ENCODE assay signal across 22 cellular contexts in genomic region chr5:104297076-104297475, GRCh38.
DNase-seq lines count a peak whose midpoint lies in the region; ATAC-seq and TF ChIP-seq lines count a peak whose summit lies in the region.
"Had no signal": no experiment of that assay in that cellular context is flagged by ENCODE, and none has a peak within 500 bp of the region (broad histone marks: within the 10 kb centered on the region; RNA-seq: fewer than 3 reads in every experiment).

No MANE protein-coding gene starts in this region.

- peak; percentile 63; the same call in 1 of the 2 replicates for ATAC-seq in HCT116
- ATAC-seq in right lobe of liver, result no peak
- ATAC-seq: activated CD8-positive, alpha-beta T cell treated with anti-CD3 and anti-CD28 coated beads, Interleukin-2, amount 10 ng/mL, durations not matched to agents 7 days and 5 days; gastroesophageal sphincter; natural killer cell treated with Interleukin-12 subunit alpha and Interleukin-12 subunit beta and Interleukin-15 and Interleukin-18, amount 100 ng/mL, for 72 hours; upper lobe of right lung had no signal

- H3K9me3 ChIP-seq in HCT116 (ENCODE audit: control insufficient read depth in 1 of 2, insufficient read depth in 1 of 2, low read depth in 1 of 2, low read length in 2 of 2) (no peaks in the 10 kb centered on the region), smooth muscle cell (replicated peaks; ENCODE audit: low read depth) (no peaks in the 10 kb centered on the region), right lobe of liver (no peaks in the 10 kb centered on the region), Peyer's patch (no peaks in the 10 kb centered on the region)
- H3K9me3 ChIP-seq: BLaER1 treated with 17β-estradiol and CSF1 and Interleukin-3, amounts not matched to agents 10 nM and 100 nM; gastroesophageal sphincter; upper lobe of right lung had no signal

- H3K36me3 ChIP-seq in HCT116 (ENCODE audit: control insufficient read depth in 1 of 2, insufficient read depth in 2 of 2, low read length in 2 of 2) (no peaks in the 10 kb centered on the region), smooth muscle cell (ENCODE audit: low read depth) (no peaks in the 10 kb centered on the region), right lobe of liver (no peaks in the 10 kb centered on the region), Peyer's patch (no peaks in the 10 kb centered on the region)
- H3K36me3 ChIP-seq: BLaER1 treated with 17β-estradiol and CSF1 and Interleukin-3, amounts not matched to agents 10 nM and 100 nM; gastroesophageal sphincter; upper lobe of right lung had no signal

- intact Hi-C loops in HCT116 (cut with micrococcal nuclease), result no loop called here
- intact Hi-C loops in right lobe of liver (cut with DNase I), result no loop called here

- DNase-seq in HCT116 (ENCODE audit: low read depth, low spot score), result peak; percentile 3
- peak; percentile 11 for DNase-seq in glomerular visceral epithelial cell (ENCODE audit: extremely low spot score)
- no peak for DNase-seq in smooth muscle cell (lab: John Stamatoyannopoulos, UW; ENCODE audit: unreplicated experiment)
- no peak for DNase-seq in COLO829 (ENCODE audit: low spot score)
- no peak for DNase-seq in right lobe of liver
- no peak for DNase-seq in Peyer's patch
- no peak for DNase-seq in NCI-H2196 treated with DMSO at 0.1 percent for 48 hours (lab: John Stamatoyannopoulos, UW; ENCODE audit: unreplicated experiment)
- DNase-seq: activated CD4-positive, CD25-positive, alpha-beta regulatory T cell; activated CD8-positive, alpha-beta T cell treated with anti-CD3 and anti-CD28 coated beads, Interleukin-2, amount 10 ng/mL, durations not matched to agents 7 days and 5 days; activated naive CD4-positive, alpha-beta T cell treated with anti-CD3 and anti-CD28 coated beads, Interleukin-2, amount 10 ng/mL, durations not matched to agents 7 days and 5 days; activated T-cell treated with anti-CD3 and anti-CD28 coated beads, Interleukin-2, amount 50 U/mL, for 48 hours; NCI-H1105; NCI-H526; stimulated activated CD4-positive, alpha-beta T cell treated with anti-CD3 and anti-CD28 coated beads, Interleukin-4, amount 100 ng/mL, for 4 hours; upper lobe of right lung had no signal

- H4K20me1 ChIP-seq in HCT116 (ENCODE audit: insufficient read depth) (no peaks in the 10 kb centered on the region), smooth muscle cell (ENCODE audit: low read depth) (no peaks in the 10 kb centered on the region)
- H4K20me1 ChIP-seq: BLaER1 treated with 17β-estradiol and CSF1 and Interleukin-3, amounts not matched to agents 10 nM and 100 nM had no signal

- no TSS peak for BruUV-seq in HCT116 (replicated peaks; lab: Mats Ljungman, UMichigan)

- CTCF ChIA-PET in HCT116 (lab: Charles Lee), result no interaction called here

- H3K27ac ChIP-seq in HCT116 (ENCODE audit: low read depth, low read length) (no peak overlapping the region), VCaP (peak overlapping the region; percentile 79), smooth muscle cell (ENCODE audit: low read depth) (peak overlapping the region; percentile 21), right lobe of liver (no peak overlapping the region), Peyer's patch (no peak overlapping the region)
- H3K27ac ChIP-seq: BLaER1 treated with 17β-estradiol and CSF1 and Interleukin-3, amounts not matched to agents 10 nM and 100 nM; coronary artery; epithelial cell of prostate; gastroesophageal sphincter; KMS-11; upper lobe of right lung had no signal

- H3K9me2 ChIP-seq in HCT116 (ENCODE audit: insufficient read depth), result no peaks in the 10 kb centered on the region

- TF ChIP-seq RAD21 in HCT116 (IDR thresholded peaks at IDR 0.05; ENCODE audit: low read depth), result no peak

- H3K4me1 ChIP-seq in HCT116 (ENCODE audit: control insufficient read depth in 1 of 2, insufficient read depth in 2 of 2, low read length in 2 of 2), result peaks cover 6 to 15% of the 10 kb centered on the region in 2 experiments
- no peaks in the 10 kb centered on the region for H3K4me1 ChIP-seq in smooth muscle cell (ENCODE audit: low read depth)
- no peaks in the 10 kb centered on the region for H3K4me1 ChIP-seq in right lobe of liver
- no peaks in the 10 kb centered on the region for H3K4me1 ChIP-seq in Peyer's patch
- H3K4me1 ChIP-seq: BLaER1 treated with 17β-estradiol and CSF1 and Interleukin-3, amounts not matched to agents 10 nM and 100 nM; gastroesophageal sphincter; upper lobe of right lung had no signal

- POLR2A ChIA-PET in HCT116 (lab: Charles Lee), result no interaction called here

- H3K4me3 ChIP-seq in HCT116 (replicated peaks in 1 of 2; ENCODE audit: low read depth in 1 of 2, low read length in 2 of 2) (no peak overlapping the region), smooth muscle cell (no peak overlapping the region), right lobe of liver (no peak overlapping the region), Peyer's patch (no peak overlapping the region)
- H3K4me3 ChIP-seq: BLaER1 treated with 17β-estradiol and CSF1 and Interleukin-3, amounts not matched to agents 10 nM and 100 nM; coronary artery; gastroesophageal sphincter; upper lobe of right lung had no signal

- RAD21 ChIA-PET in HCT116 (lab: Charles Lee; ENCODE audit: low non-redundant PET in 1 of 2, low total read pairs in 2 of 2, uncharacterized antibody in 2 of 2, unreplicated experiment in 2 of 2), result no interaction called here

- 14% methylated on average over 1 of the region's 1 CpG for WGBS in smooth muscle cell (ENCODE audit: low lambda C conversion rate)
- WGBS in right lobe of liver (ENCODE audit: insufficient coverage, low coverage, low lambda C conversion rate, missing lambda C conversion rate), result 21% methylated on average over 1 of the region's 1 CpG

- TF ChIP-seq CTCF in HCT116 (IDR thresholded peaks at IDR 0.05 in 2 of 3, conservative IDR thresholded peaks at IDR 0.05 in 1 of 3; ENCODE audit: borderline replicate concordance in 1 of 3, insufficient read depth in 1 of 3, low read depth in 2 of 3, low read length in 2 of 3), result no peak
- no peak for TF ChIP-seq CTCF in VCaP (conservative IDR thresholded peaks at IDR 0.05)
- no peak for TF ChIP-seq CTCF in smooth muscle cell (IDR thresholded peaks at IDR 0.05; ENCODE audit: borderline replicate concordance, insufficient read depth, poor library complexity, severe bottlenecking)
- TF ChIP-seq CTCF in right lobe of liver (IDR thresholded peaks at IDR 0.05), result no peak
- TF ChIP-seq CTCF in Peyer's patch (IDR thresholded peaks at IDR 0.05), result no peak

- H3K27me3 ChIP-seq in HCT116 (ENCODE audit: insufficient read depth, low read length), result no peaks in the 10 kb centered on the region
- no peaks in the 10 kb centered on the region for H3K27me3 ChIP-seq in smooth muscle cell (ENCODE audit: low read depth)
- H3K27me3 ChIP-seq in right lobe of liver, result no peaks in the 10 kb centered on the region
- H3K27me3 ChIP-seq in Peyer's patch, result no peaks in the 10 kb centered on the region
- H3K27me3 ChIP-seq: BLaER1 treated with 17β-estradiol and CSF1 and Interleukin-3, amounts not matched to agents 10 nM and 100 nM; gastroesophageal sphincter; upper lobe of right lung had no signal

- TF ChIP-seq POLR2A in HCT116 (IDR thresholded peaks at IDR 0.05; ENCODE audit: borderline replicate concordance, extremely low read depth, insufficient read depth, insufficient read length) (no peak), right lobe of liver (IDR thresholded peaks at IDR 0.05) (no peak), Peyer's patch (IDR thresholded peaks at IDR 0.05) (no peak)

- H3K9ac ChIP-seq in HCT116 (ENCODE audit: low read length) (no peak overlapping the region), smooth muscle cell (ENCODE audit: low read depth) (no peak overlapping the region)
- H3K9ac ChIP-seq: BLaER1 treated with 17β-estradiol and CSF1 and Interleukin-3, amounts not matched to agents 10 nM and 100 nM; KMS-11 had no signal

- H3K4me2 ChIP-seq in HCT116 (ENCODE audit: low read length), result peak overlapping the region; percentile 48
- peak overlapping the region; percentile 7 for H3K4me2 ChIP-seq in smooth muscle cell
- H3K4me2 ChIP-seq: BLaER1 treated with 17β-estradiol and CSF1 and Interleukin-3, amounts not matched to agents 10 nM and 100 nM; KMS-11 had no signal

- H3F3A ChIP-seq in smooth muscle cell (ENCODE audit: low read depth), result no peaks in the 10 kb centered on the region

- H2AFZ ChIP-seq in HCT116 (ENCODE audit: low read depth, low read length, poor library complexity, severe bottlenecking) (no peak overlapping the region), smooth muscle cell (ENCODE audit: low read depth) (no peak overlapping the region)

- no peaks in the 10 kb centered on the region for H3K79me2 ChIP-seq in HCT116 (ENCODE audit: insufficient read depth, low read length)
- no peaks in the 10 kb centered on the region for H3K79me2 ChIP-seq in smooth muscle cell (ENCODE audit: low read depth)

TF ChIP-seq in HCT116, 20 proteins besides CTCF, POLR2A, EP300 and RAD21 (continues in another document):
- no peak for TF ChIP-seq CEBPB (IDR thresholded peaks at IDR 0.05; ENCODE audit: low read depth)
- TF ChIP-seq, protein P1, sequence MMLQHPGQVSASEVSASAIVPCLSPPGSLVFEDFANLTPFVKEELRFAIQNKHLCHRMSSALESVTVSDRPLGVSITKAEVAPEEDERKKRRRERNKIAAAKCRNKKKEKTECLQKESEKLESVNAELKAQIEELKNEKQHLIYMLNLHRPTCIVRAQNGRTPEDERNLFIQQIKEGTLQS (IDR thresholded peaks at IDR 0.05), result no peak
- TF ChIP-seq REST (IDR thresholded peaks at IDR 0.05; ENCODE audit: low read depth), result no peak
- no peak for TF ChIP-seq EZH2phosphoT487 (IDR thresholded peaks at IDR 0.05; ENCODE audit: borderline replicate concordance)

Comparison
In these comparisons a context has a peak if more than half of its experiments do, and no peak if none do; other contexts are left out.
1. DNase-seq: peak in HCT116 (single experiment) and glomerular visceral epithelial cell (single experiment); none in smooth muscle cell (single experiment), COLO829 (single experiment), right lobe of liver (0 of 3), Peyer's patch (0 of 3) and NCI-H2196 treated with DMSO at 0.1 percent for 48 hours (single experiment).
2. H3K27ac ChIP-seq: peak in VCaP (single experiment) and smooth muscle cell (single experiment); none in HCT116 (single experiment), right lobe of liver (0 of 3) and Peyer's patch (0 of 4).